8 cellular contexts compared by ENCODE assay signal in genomic region chr2:63843093-63843492, GRCh38. TPM values are rescaled to one million over a fixed set of nuclear protein-coding genes. Genes with fewer than 3 reads are reported as not detected.
A peak's percentile ranks its signal among the peaks of the same experiment; 100 is the strongest.
DNase-seq lines count a peak whose midpoint lies in the region; ATAC-seq and TF ChIP-seq lines count a peak whose summit lies in the region.

No MANE protein-coding gene starts in this region.

- no peaks in the 10 kb centered on the region for H3K9me3 ChIP-seq in sigmoid colon

- TF ChIP-seq POLR2A in sigmoid colon (IDR thresholded peaks at IDR 0.05): no peak

- H3K4me3 ChIP-seq in H7 (ENCODE audit: insufficient read depth, low read depth, low read length) (peak overlapping the region; percentile 88), WI38 (ENCODE audit: low read depth, low read length) (peak overlapping the region; percentile 76), fibroblast of the aortic adventitia (ENCODE audit: low read depth, low read length) (peak overlapping the region; percentile 82), sigmoid colon (peak overlapping the region; percentile 81 to 97 (median 95))

- TF ChIP-seq CTCF in WI38 (IDR thresholded peaks at IDR 0.05; ENCODE audit: low read depth, low read length) (no peak), fibroblast of the aortic adventitia (IDR thresholded peaks at IDR 0.05; ENCODE audit: insufficient read depth, low read length) (no peak), sigmoid colon (IDR thresholded peaks at IDR 0.05) (no peak)

- 68 to 71% methylated on average over 8 of the region's 8 CpGs for WGBS in sigmoid colon, 2 donors

- H3K36me3 ChIP-seq in H7 (replicated peaks; ENCODE audit: control insufficient read depth, insufficient read depth, low read length) (no peaks in the 10 kb centered on the region), sigmoid colon (no peaks in the 10 kb centered on the region)

- intact Hi-C loops in sigmoid colon (cut with DNase I): loop anchor here (5.0 kb wide), 4 partner anchors 44 to 256 kb away; partner anchors contain the start of genes MDH1, VPS54 and WDPCP

- ATAC-seq in HG03460 (IDR thresholded peaks at IDR 0.05; ENCODE audit: unreplicated experiment) (no peak), HG02938 (IDR thresholded peaks at IDR 0.05; ENCODE audit: unreplicated experiment) (no peak)

- H3K4me1 ChIP-seq in sigmoid colon: peaks cover 0 to 61% (median 25%) of the 10 kb centered on the region in 4 donors

- H3K27me3 ChIP-seq in H7 (ENCODE audit: control insufficient read depth, insufficient read depth, low read length) (no peaks in the 10 kb centered on the region), sigmoid colon (no peaks in the 10 kb centered on the region)

- no peak for TF ChIP-seq EP300 in sigmoid colon (IDR thresholded peaks at IDR 0.05)

- H3K27ac ChIP-seq in sigmoid colon: peak overlapping the region; percentile 93 to 100 (median 98)

- DNase-seq in H7: no peak
- DNase-seq in fibroblast of the aortic adventitia (ENCODE audit: low read depth): no peak
- no peak for DNase-seq in sigmoid colon
- no peak for DNase-seq in NCI-H1092 treated with DMSO at 0.1 percent for 48 hours (lab: John Stamatoyannopoulos, UW)
- DNase-seq in GM03348 (ENCODE audit: low spot score): no peak

RNA-seq across cellular contexts. Expression of gene UGP2, which starts 1.4 kb away (rescaled TPM):
- 324 and 639 TPM in 2 replicates for total RNA-seq in H7 (2014; rRNA removed; shearing (Covaris generic))
- total RNA-seq in fibroblast of the aortic adventitia (ENCODE audit: low replicate concordance): 119 and 129 TPM in 2 replicates
- total RNA-seq in sigmoid colon: 100 to 1,000 TPM; 132 to 196 (median 149) TPM
- 100 to 1,000 TPM; 195 to 809 (median 459) TPM for polyA plus RNA-seq in sigmoid colon
